In the genomic region with DNA sequence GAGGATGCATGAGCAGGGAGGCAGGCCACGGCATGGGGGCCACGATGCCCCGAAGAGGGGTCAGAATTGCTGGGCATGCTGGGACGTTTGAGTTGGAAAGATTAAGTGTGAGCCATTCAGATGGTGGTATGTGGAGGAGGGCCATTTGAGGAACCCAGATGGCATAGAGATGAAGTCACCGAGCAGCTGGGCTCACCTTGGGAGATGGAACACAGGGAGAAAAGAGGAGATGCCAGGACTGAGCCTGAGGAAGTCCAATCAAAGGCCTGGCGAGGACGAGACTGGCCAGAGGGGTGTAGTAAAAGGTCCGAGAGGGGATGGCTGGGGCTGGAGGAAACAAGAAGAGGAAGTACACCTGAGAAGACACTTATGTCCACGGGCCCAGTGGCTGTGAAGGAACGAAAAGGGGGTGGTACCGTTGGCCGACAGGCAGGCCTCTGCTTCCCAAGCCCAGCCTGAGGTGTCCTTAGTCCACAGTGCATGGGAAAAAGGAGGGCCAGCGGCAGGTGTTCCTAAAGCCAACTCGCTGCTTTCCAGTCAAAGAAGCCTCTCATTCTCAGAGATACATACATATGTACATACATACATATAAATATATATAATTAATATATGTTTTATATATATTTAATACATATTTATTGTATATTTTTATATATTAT, we compare ENCODE assay signal across 1 cellular context.
TF ChIP-seq lines count a peak whose summit lies in the region.

No MANE protein-coding gene starts in this region.

TF ChIP-seq in WTC11, 78 proteins besides CTCF, POLR2A, EP300 and RAD21:
- TF ChIP-seq NFE2L1 (CRISPR knock-in tag; IDR thresholded peaks at IDR 0.05) = no peak
- TF ChIP-seq, protein P1, sequence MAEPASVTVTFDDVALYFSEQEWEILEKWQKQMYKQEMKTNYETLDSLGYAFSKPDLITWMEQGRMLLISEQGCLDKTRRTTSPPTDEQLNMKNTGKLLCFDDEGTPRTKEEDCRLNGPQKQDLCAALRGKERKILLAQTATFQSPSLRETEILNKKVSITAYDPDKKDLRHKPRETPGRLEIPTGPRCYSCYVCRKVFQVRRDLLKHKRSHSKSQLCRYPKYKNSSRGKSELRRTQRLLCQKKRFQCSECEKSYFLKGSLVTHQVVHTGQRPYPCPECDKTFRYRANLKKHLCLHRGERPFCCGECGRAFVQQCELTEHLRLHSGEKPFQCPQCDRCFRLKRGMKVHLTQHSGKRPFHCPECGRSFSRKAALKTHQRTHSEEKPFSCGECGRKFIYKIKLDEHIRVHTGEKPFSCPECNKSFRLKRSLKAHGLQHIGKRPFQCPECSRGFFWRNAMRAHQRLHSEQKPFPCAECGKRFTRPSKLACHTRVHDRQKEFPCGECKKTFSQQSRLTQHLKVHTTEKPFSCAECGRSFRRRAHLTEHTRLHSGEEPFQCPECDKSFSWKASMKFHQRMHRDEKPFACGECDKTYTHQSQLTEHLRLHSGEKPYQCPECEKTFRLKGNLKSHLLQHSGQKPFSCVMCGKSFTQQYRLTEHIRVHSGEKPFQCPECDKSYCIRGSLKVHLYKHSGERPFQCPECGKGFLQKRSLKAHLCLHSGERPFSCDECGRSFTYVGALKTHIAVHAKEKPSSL (CRISPR knock-in tag; conservative IDR thresholded peaks at IDR 0.05) = no peak
- peak; percentile 60; the same call in 1 of the 2 replicates for TF ChIP-seq HMGA2 (CRISPR knock-in tag; IDR thresholded peaks at IDR 0.05)
